In the genomic region with DNA sequence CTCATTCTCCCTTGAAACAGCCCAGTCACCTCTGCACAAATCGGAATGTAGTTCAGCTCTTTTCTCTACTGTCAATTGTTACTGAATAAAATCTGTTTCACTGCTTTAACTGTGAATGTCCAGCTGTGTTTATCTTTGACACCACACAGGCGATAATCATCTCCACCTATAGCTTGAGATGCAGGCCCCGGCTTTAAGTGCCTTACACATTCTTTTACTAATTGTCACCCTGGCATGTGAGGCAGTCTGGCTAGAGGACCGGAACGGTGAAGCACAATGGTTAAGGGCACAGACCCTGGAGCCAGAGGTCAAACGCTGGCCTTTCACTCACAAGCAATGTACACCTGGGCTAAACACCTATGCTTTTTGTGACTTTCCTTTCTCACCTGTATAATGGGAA, we compare ENCODE assay signal across 22 cellular contexts.
"Had no signal": no experiment of that assay in that cellular context is flagged by ENCODE, and none has a peak within 500 bp of the region (broad histone marks: within the 10 kb centered on the region; RNA-seq: fewer than 3 reads in every experiment).

No MANE protein-coding gene starts in this region.

- H3K4me1 ChIP-seq: adrenal gland, breast epithelium had no signal

- H3K27me3 Mint-ChIP-seq: activated CD8-positive, alpha-beta T cell treated with anti-CD3 and anti-CD28 coated beads for 36 hours; activated naive CD8-positive, alpha-beta T cell treated with anti-CD3 and anti-CD28 coated beads, Interleukin-2, amount 10 ng/mL, durations not matched to agents 7 days and 5 days had no signal

- H3K9me3 Mint-ChIP-seq: activated CD8-positive, alpha-beta T cell treated with anti-CD3 and anti-CD28 coated beads for 36 hours; activated naive CD8-positive, alpha-beta T cell treated with anti-CD3 and anti-CD28 coated beads, Interleukin-2, amount 10 ng/mL, durations not matched to agents 7 days and 5 days; T-helper 1 cell treated with Interleukin-12 subunit alpha and Interleukin-12 subunit beta and Interleukin-4 antibody, amounts not matched to agents 30 μg/mL and 1 μg/mL, for 36 hours had no signal

- H3K27me3 ChIP-seq: adrenal gland, breast epithelium had no signal

- H3K36me3 Mint-ChIP-seq: activated naive CD8-positive, alpha-beta T cell treated with anti-CD3 and anti-CD28 coated beads, Interleukin-2, amount 10 ng/mL, durations not matched to agents 7 days and 5 days had no signal

- H3K4me3 ChIP-seq: adrenal gland, breast epithelium had no signal

- H3K27ac Mint-ChIP-seq: activated CD8-positive, alpha-beta T cell treated with anti-CD3 and anti-CD28 coated beads for 36 hours; activated naive CD8-positive, alpha-beta T cell treated with anti-CD3 and anti-CD28 coated beads, Interleukin-2, amount 10 ng/mL, durations not matched to agents 7 days and 5 days; T-helper 1 cell treated with Interleukin-12 subunit alpha and Interleukin-12 subunit beta and Interleukin-4 antibody, amounts not matched to agents 30 μg/mL and 1 μg/mL, for 36 hours had no signal

- H3K4me3 Mint-ChIP-seq: activated CD8-positive, alpha-beta T cell treated with anti-CD3 and anti-CD28 coated beads for 36 hours; activated naive CD8-positive, alpha-beta T cell treated with anti-CD3 and anti-CD28 coated beads, Interleukin-2, amount 10 ng/mL, durations not matched to agents 7 days and 5 days; T-helper 1 cell treated with Interleukin-12 subunit alpha and Interleukin-12 subunit beta and Interleukin-4 antibody, amounts not matched to agents 30 μg/mL and 1 μg/mL, for 36 hours had no signal

- H3K27ac ChIP-seq: adrenal gland, breast epithelium had no signal

- DNase-seq: activated CD4-positive, alpha-beta T cell treated with anti-CD3 and anti-CD28 coated beads for 4 hours; activated CD8-positive, alpha-beta memory T cell treated with anti-CD3 and anti-CD28 coated beads, Interleukin-2, amount 50 U/mL, for 4 hours; activated CD8-positive, alpha-beta T cell treated with anti-CD3 and anti-CD28 coated beads for 36 hours; activated naive CD4-positive, alpha-beta T cell treated with anti-CD3 and anti-CD28 coated beads, Interleukin-2, amount 50 U/mL, for 16 hours; activated naive CD8-positive, alpha-beta T cell treated with anti-CD3 and anti-CD28 coated beads, Interleukin-2, amount 10 ng/mL, durations not matched to agents 7 days and 5 days; adrenal gland; anterior cingulate cortex; central memory CD4-positive, alpha-beta T cell; Kasumi-1; KBM-7; NCI-H1092; NCI-H1436; NCI-H187 treated with DMSO at 0.1 percent for 48 hours; NCI-H2081 treated with DMSO at 0.1 percent for 48 hours; NCI-H446; NCI-H524; NCI-H774; PC-3; SHP77 treated with DMSO at 0.1 percent for 48 hours had no signal

- H3K36me3 ChIP-seq: adrenal gland, breast epithelium had no signal

- H3K4me1 Mint-ChIP-seq: activated naive CD8-positive, alpha-beta T cell treated with anti-CD3 and anti-CD28 coated beads, Interleukin-2, amount 10 ng/mL, durations not matched to agents 7 days and 5 days had no signal

- ATAC-seq: activated CD4-positive, CD25-positive, alpha-beta regulatory T cell treated with anti-CD3 and anti-CD28 coated beads, Interleukin-2, amount 50 U/mL, for 24 hours; activated CD8-positive, alpha-beta T cell treated with anti-CD3 and anti-CD28 coated beads for 36 hours; PC-3 had no signal
